Comparison of ENCODE assay signal across 17 cellular contexts in the genomic region with DNA sequence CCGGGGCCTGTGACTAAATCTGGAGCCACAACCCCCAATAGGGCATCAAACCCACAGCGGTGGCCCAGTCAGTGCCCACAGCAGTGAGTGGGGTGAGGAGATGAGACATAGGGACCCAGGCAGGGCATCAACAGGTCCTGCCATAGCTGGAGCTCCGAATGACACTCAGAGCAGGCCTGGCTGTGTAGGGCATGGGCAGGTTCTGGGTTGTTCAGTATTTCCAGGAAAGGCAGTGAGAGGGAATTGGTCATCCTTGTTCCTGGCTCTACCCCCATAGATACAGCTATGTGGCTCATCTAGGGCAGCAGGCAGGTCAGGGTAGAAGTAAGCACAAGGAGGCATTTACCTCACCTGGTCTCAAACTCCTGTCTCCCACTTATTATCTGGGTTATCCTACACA.
DNase-seq lines count a peak whose midpoint lies in the region; ATAC-seq and TF ChIP-seq lines count a peak whose summit lies in the region.
"Had no signal": no experiment of that assay in that cellular context is flagged by ENCODE, and none has a peak within 500 bp of the region (broad histone marks: within the 10 kb centered on the region; RNA-seq: fewer than 3 reads in every experiment).

No MANE protein-coding gene starts in this region.

- no peaks in the 10 kb centered on the region for H3K4me1 ChIP-seq in colonic mucosa
- no peaks in the 10 kb centered on the region for H3K4me1 ChIP-seq in esophagus muscularis mucosa
- no peaks in the 10 kb centered on the region for H3K4me1 ChIP-seq in vagina
- H3K4me1 ChIP-seq: HAP-1 had no signal

- intact Hi-C loops in colonic mucosa (cut with DNase I) (no loop called here), esophagus muscularis mucosa (cut with DNase I) (no loop called here), vagina (cut with DNase I) (no loop called here)

- peaks cover 24% of the 10 kb centered on the region for H3K27me3 Mint-ChIP-seq in progenitor cell of endocrine pancreas

- no peak for TF ChIP-seq EP300 in esophagus muscularis mucosa (IDR thresholded peaks at IDR 0.05)

- H3K27me3 ChIP-seq in colonic mucosa (no peaks in the 10 kb centered on the region), esophagus muscularis mucosa (peaks cover 0 to 17% (median 0%) of the 10 kb centered on the region in 4 donors), vagina (no peaks in the 10 kb centered on the region)

- WGBS in esophagus muscularis mucosa, result 93% methylated on average over 3 of the region's 3 CpGs

- TF ChIP-seq CTCF in colonic mucosa (IDR thresholded peaks at IDR 0.05), result no peak
- no peak for TF ChIP-seq CTCF in esophagus muscularis mucosa (IDR thresholded peaks at IDR 0.05)
- TF ChIP-seq CTCF in vagina (IDR thresholded peaks at IDR 0.05), result no peak
- no peak for TF ChIP-seq CTCF in progenitor cell of endocrine pancreas (IDR thresholded peaks at IDR 0.05; ENCODE audit: unreplicated experiment)

- no peak for ATAC-seq in GM21367 (IDR thresholded peaks at IDR 0.05; ENCODE audit: unreplicated experiment)
- ATAC-seq: GM12878, GM23338 had no signal

- H3K27ac Mint-ChIP-seq in progenitor cell of endocrine pancreas, result no peak overlapping the region
- H3K27ac Mint-ChIP-seq: CD4-positive, alpha-beta memory T cell; GM23338; HFFc6 had no signal

- TF ChIP-seq POLR2A in esophagus muscularis mucosa (IDR thresholded peaks at IDR 0.05; ENCODE audit: low read depth) (no peak), vagina (IDR thresholded peaks at IDR 0.05) (no peak)

- H3K9me3 ChIP-seq in colonic mucosa, result no peaks in the 10 kb centered on the region
- peaks cover 0 to 15% (median 5%) of the 10 kb centered on the region in 4 donors for H3K9me3 ChIP-seq in esophagus muscularis mucosa
- no peaks in the 10 kb centered on the region for H3K9me3 ChIP-seq in vagina
- H3K9me3 ChIP-seq: HAP-1 had no signal

- H3K27ac ChIP-seq in colonic mucosa, result no peak overlapping the region
- H3K27ac ChIP-seq in esophagus muscularis mucosa (replicated peaks in 1 of 4), result no peak overlapping the region
- H3K27ac ChIP-seq in vagina, result no peak overlapping the region

- H3K4me3 ChIP-seq in colonic mucosa (no peak overlapping the region), esophagus muscularis mucosa (no peak overlapping the region), vagina (no peak overlapping the region)
- H3K4me3 ChIP-seq: GM12878, GM23338, HAP-1 had no signal

- no peaks in the 10 kb centered on the region for H3K36me3 Mint-ChIP-seq in progenitor cell of endocrine pancreas (ENCODE audit: insufficient read depth)
- H3K36me3 Mint-ChIP-seq: CD4-positive, alpha-beta memory T cell had no signal

- DNase-seq in colonic mucosa (peak; percentile 6), esophagus muscularis mucosa (ENCODE audit: extremely low spot score) (peak; percentile 90), vagina (ENCODE audit: extremely low spot score in 2 of 2) (peak; percentile 60 to 61), T-helper 1 cell (no peak), progenitor cell of endocrine pancreas (ENCODE audit: low spot score, unreplicated experiment) (no peak)
- DNase-seq: C1 segment of cervical spinal cord; Calu3; CD4-positive, alpha-beta memory T cell; COR-L47; DMS79; EL; GDM1; HFFc6 had no signal

- no peak overlapping the region for H3K9ac ChIP-seq in colonic mucosa (ENCODE audit: low read depth in 2 of 2, low read length in 2 of 2)

- no peaks in the 10 kb centered on the region for H3K9me3 Mint-ChIP-seq in progenitor cell of endocrine pancreas (ENCODE audit: low read depth)
- H3K9me3 Mint-ChIP-seq: CD4-positive, alpha-beta memory T cell; GM23338; HFFc6 had no signal

- no peak overlapping the region for H3K4me3 Mint-ChIP-seq in progenitor cell of endocrine pancreas (ENCODE audit: low read depth)
- H3K4me3 Mint-ChIP-seq: CD4-positive, alpha-beta memory T cell; GM23338; HFFc6 had no signal

- no peaks in the 10 kb centered on the region for H3K4me1 Mint-ChIP-seq in progenitor cell of endocrine pancreas (ENCODE audit: low read depth)
- H3K4me1 Mint-ChIP-seq: CD4-positive, alpha-beta memory T cell had no signal

- H3K36me3 ChIP-seq in colonic mucosa, result no peaks in the 10 kb centered on the region
- no peaks in the 10 kb centered on the region for H3K36me3 ChIP-seq in esophagus muscularis mucosa
- H3K36me3 ChIP-seq in vagina, result no peaks in the 10 kb centered on the region
- H3K36me3 ChIP-seq: HAP-1 had no signal

Comparison
In these comparisons a context has a peak if more than half of its experiments do, and no peak if none do; other contexts are left out.
1. DNase-seq: peak in colonic mucosa (single experiment), esophagus muscularis mucosa (single experiment) and vagina (2 of 2); none in T-helper 1 cell (0 of 5) and progenitor cell of endocrine pancreas (single experiment).